Comparison of ENCODE assay signal across 8 cellular contexts in the genomic region with DNA sequence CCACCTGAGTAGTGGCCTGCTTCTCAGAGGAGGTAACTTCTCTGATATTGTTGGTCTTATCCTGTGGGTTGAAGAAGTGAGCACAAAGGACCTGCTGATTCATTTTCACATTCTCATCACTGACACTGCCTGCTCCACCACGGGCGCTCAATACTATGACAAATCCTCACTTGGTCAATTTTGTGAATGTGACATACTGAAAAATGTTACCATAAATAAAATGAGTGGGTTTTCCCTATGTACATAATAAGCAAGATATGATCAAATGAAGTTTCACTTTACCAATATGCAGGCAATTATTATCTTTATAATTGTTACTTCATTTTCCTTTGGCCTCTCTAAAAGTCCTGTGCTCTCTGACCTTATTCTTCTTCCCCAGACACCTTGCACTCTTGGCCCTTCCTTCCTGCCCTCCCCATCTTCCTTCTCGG.
DNase-seq lines count a peak whose midpoint lies in the region; ATAC-seq, FAIRE-seq and TF ChIP-seq lines count a peak whose summit lies in the region.

No MANE protein-coding gene starts in this region.

- TF ChIP-seq CTCF in OCI-LY7 (conservative IDR thresholded peaks at IDR 0.05; ENCODE audit: low read length) (no peak), esophagus squamous epithelium (IDR thresholded peaks at IDR 0.05) (no peak)

- FAIRE-seq in urothelium cell line (lab: Jason Lieb, UNC) = no peak

- POLR2A ChIA-PET in OCI-LY7 (lab: Charles Lee) = interaction anchor here (0.6 to 1.8 kb wide), 3 partner anchors 10 to 423 kb away, joined by 3 to 5 read pairs (median 4); no protein-coding TSS in a partner anchor

- no peaks in the 10 kb centered on the region for H4K20me1 ChIP-seq in OCI-LY7 (ENCODE audit: insufficient read depth, low read length)

- H3K4me2 ChIP-seq in OCI-LY7 (ENCODE audit: low read length) = peak overlapping the region; percentile 61

- no peak overlapping the region for H3K4me3 ChIP-seq in OCI-LY7 (ENCODE audit: low read depth, low read length, poor library complexity, severe bottlenecking)
- H3K4me3 ChIP-seq in esophagus squamous epithelium = no peak overlapping the region

- peak; percentile 79 for ATAC-seq in GM18499 (IDR thresholded peaks at IDR 0.05; ENCODE audit: insufficient read depth, unreplicated experiment)
- peak; percentile 63 for ATAC-seq in GM21737 (IDR thresholded peaks at IDR 0.05; ENCODE audit: unreplicated experiment)

- no peaks in the 10 kb centered on the region for H3K79me2 ChIP-seq in OCI-LY7 (ENCODE audit: insufficient read depth, low read depth, low read length)

- no TSS peak for BruUV-seq in OCI-LY7 (replicated peaks; lab: Mats Ljungman, UMichigan)

- TF ChIP-seq POLR2A in esophagus squamous epithelium (IDR thresholded peaks at IDR 0.05) = no peak

- H3K27me3 ChIP-seq in esophagus squamous epithelium = no peaks in the 10 kb centered on the region

- H3K4me1 ChIP-seq in OCI-LY7 (ENCODE audit: insufficient read depth, low read length, poor library complexity, severe bottlenecking) (peaks cover 22% of the 10 kb centered on the region), esophagus squamous epithelium (peaks cover 0 to 52% (median 23%) of the 10 kb centered on the region in 3 donors)

- 52 to 61% methylated on average over 3 of the region's 3 CpGs for WGBS in esophagus squamous epithelium, 2 donors

- intact Hi-C loops in OCI-LY7 (cut with micrococcal nuclease; ENCODE audit: unreplicated experiment) (no loop called here), esophagus squamous epithelium (cut with DNase I) (no loop called here)

- no peak overlapping the region for H2AFZ ChIP-seq in OCI-LY7 (ENCODE audit: low read length)

- H3K36me3 ChIP-seq in OCI-LY7 (ENCODE audit: insufficient read depth, low read length) (no peaks in the 10 kb centered on the region), esophagus squamous epithelium (no peaks in the 10 kb centered on the region)

- no peak for DNase-seq in OCI-LY7 (ENCODE audit: low spot score)
- DNase-seq in esophagus squamous epithelium (lab: John Stamatoyannopoulos, UW) = no peak
- no peak for DNase-seq in HT-29 (ENCODE audit: low spot score)
- no peak for DNase-seq in DMS114 treated with DMSO at 0.1 percent for 48 hours (lab: John Stamatoyannopoulos, UW; ENCODE audit: unreplicated experiment)
- no peak for DNase-seq in kidney glomerular epithelial cell (lab: John Stamatoyannopoulos, UW)
- DNase-seq in urothelium cell line (ENCODE audit: low spot score) = no peak

- no peaks in the 10 kb centered on the region for H3K9me2 ChIP-seq in OCI-LY7 (ENCODE audit: insufficient read depth, low read length)

- no peak overlapping the region for H3K27ac ChIP-seq in OCI-LY7 (ENCODE audit: low read depth, low read length, poor library complexity, severe bottlenecking)
- H3K27ac ChIP-seq in esophagus squamous epithelium = peak overlapping the region; percentile 80 to 92 (median 88)

- CTCF ChIA-PET in OCI-LY7 (lab: Charles Lee; ENCODE audit: unreplicated experiment) = no interaction called here

- H3K9me3 ChIP-seq in OCI-LY7 (ENCODE audit: low read length) = no peaks in the 10 kb centered on the region
- no peaks in the 10 kb centered on the region for H3K9me3 ChIP-seq in esophagus squamous epithelium
